ENCODE assay signal across 26 cellular contexts in the genomic region with DNA sequence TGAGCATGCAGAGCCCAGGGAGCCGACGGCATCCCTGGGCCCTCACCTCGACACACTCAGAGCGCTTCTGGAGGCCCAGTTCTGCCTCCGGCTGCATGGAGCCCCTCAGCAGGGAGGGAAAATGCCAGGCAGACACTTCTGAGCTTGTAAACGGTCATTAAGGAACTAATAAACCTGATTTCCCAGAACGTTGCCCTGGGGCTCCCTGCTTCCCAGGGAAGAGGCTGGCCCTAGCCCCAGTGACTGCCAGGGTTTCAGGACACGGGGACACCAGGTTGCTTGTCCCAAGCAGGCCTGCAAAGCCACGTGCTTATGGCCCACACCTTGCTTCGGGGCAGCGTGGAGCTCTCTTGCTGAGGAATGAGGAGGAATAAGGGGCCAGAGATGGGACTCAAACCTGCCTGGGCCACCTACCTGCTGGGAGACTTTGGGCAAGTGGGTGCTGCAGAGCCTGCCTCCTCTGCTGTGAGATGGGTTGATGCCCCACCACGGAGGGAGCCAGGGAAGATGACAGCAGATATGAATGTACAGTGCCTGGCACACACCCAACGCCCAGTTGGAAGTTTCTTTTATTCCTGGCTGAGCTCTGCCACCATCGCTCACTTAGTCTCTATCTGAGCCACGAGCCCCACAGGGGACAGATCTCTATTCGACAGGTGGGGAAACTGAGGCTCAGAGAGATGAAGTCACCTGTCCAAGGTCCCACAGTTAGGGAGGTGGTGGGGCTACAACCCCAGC. TPM values are rescaled to one million over a fixed set of nuclear protein-coding genes. Genes with fewer than 3 reads are reported as not detected.
A peak's percentile ranks its signal among the peaks of the same experiment; 100 is the strongest.
DNase-seq lines count a peak whose midpoint lies in the region; ATAC-seq and TF ChIP-seq lines count a peak whose summit lies in the region.
"Had no signal": no experiment of that assay in that cellular context is flagged by ENCODE, and none has a peak within 500 bp of the region (broad histone marks: within the 10 kb centered on the region; RNA-seq: fewer than 3 reads in every experiment).

No MANE protein-coding gene starts in this region.

- TF ChIP-seq EP300 in upper lobe of left lung (IDR thresholded peaks at IDR 0.05), result no peak

- TF ChIP-seq POLR2A in upper lobe of left lung (IDR thresholded peaks at IDR 0.05), result no peak

- intact Hi-C loops in left ventricle myocardium inferior (cut with micrococcal nuclease), result no loop called here
- intact Hi-C loops in cardiac septum (cut with DNase I), result loop anchor here (5.0 kb wide), 1 partner anchor 89 kb away; no protein-coding TSS in a partner anchor
- intact Hi-C loops in PC-3 (cut with micrococcal nuclease), result no loop called here

- H2AFZ ChIP-seq in SU-DHL-6 (ENCODE audit: low read depth, low read length, severe bottlenecking), result no peak overlapping the region
- H2AFZ ChIP-seq in mesenchymal stem cell (ENCODE audit: low read depth, low read length), result no peak overlapping the region
- no peak overlapping the region for H2AFZ ChIP-seq in PC-3 (ENCODE audit: low read length)

- peaks cover 32% of the 10 kb centered on the region for H3K79me2 ChIP-seq in SU-DHL-6 (ENCODE audit: insufficient read depth, low read length)
- H3K79me2 ChIP-seq in PC-3 (ENCODE audit: low read length), result peaks cover 48% of the 10 kb centered on the region

- H3K27me3 ChIP-seq in left ventricle myocardium inferior (ENCODE audit: low read depth) (no peaks in the 10 kb centered on the region), SU-DHL-6 (ENCODE audit: low read length) (no peaks in the 10 kb centered on the region), mesenchymal stem cell (ENCODE audit: control insufficient read depth in 1 of 2, insufficient read depth in 1 of 2, low read length in 2 of 2) (peaks cover 0 to 24% of the 10 kb centered on the region in 2 experiments), upper lobe of left lung (no peaks in the 10 kb centered on the region), PC-3 (ENCODE audit: low read length) (no peaks in the 10 kb centered on the region)
- H3K27me3 ChIP-seq: suprapubic skin had no signal

- H2AK5ac ChIP-seq in mesenchymal stem cell (ENCODE audit: low read length, severe bottlenecking), result peak overlapping the region; percentile 46

- no peak overlapping the region for H3K14ac ChIP-seq in mesenchymal stem cell (ENCODE audit: low read length in 2 of 2)

- no peak overlapping the region for H2BK5ac ChIP-seq in mesenchymal stem cell (ENCODE audit: low read depth, low read length, poor library complexity, severe bottlenecking)

- no peaks in the 10 kb centered on the region for H4K20me1 ChIP-seq in SU-DHL-6 (ENCODE audit: low read depth, low read length)
- peaks cover 7% of the 10 kb centered on the region; the same call in 1 of the 2 replicates for H4K20me1 ChIP-seq in PC-3 (ENCODE audit: low read length)

- no peak overlapping the region for H4K91ac ChIP-seq in mesenchymal stem cell (ENCODE audit: low read length)

- 77% methylated on average over 16 of the region's 16 CpGs for WGBS in mesenchymal stem cell
- 83 to 88% methylated on average over 11 to 14 of the region's 16 CpGs for WGBS in upper lobe of left lung, 2 donors

- H3K36me3 ChIP-seq in left ventricle myocardium inferior (no peaks in the 10 kb centered on the region), SU-DHL-6 (ENCODE audit: low read length) (no peaks in the 10 kb centered on the region), mesenchymal stem cell (ENCODE audit: control insufficient read depth in 1 of 2, insufficient read depth in 2 of 2, low read depth in 1 of 2, low read length in 2 of 2) (peaks cover 0 to 34% of the 10 kb centered on the region in 2 experiments), upper lobe of left lung (no peaks in the 10 kb centered on the region), PC-3 (ENCODE audit: low read depth, low read length) (no peaks in the 10 kb centered on the region)
- H3K36me3 ChIP-seq: prostate gland, suprapubic skin, WERI-Rb-1 had no signal

- no peak overlapping the region for H3K9ac ChIP-seq in SU-DHL-6 (ENCODE audit: low read length)
- H3K9ac ChIP-seq in mesenchymal stem cell (ENCODE audit: low read length), result no peak overlapping the region
- H3K9ac ChIP-seq in PC-3 (ENCODE audit: low read length), result no peak overlapping the region

- H2BK12ac ChIP-seq in mesenchymal stem cell (ENCODE audit: low read length in 2 of 2), result peak overlapping the region; percentile 7 to 55

- no peak overlapping the region for H4K8ac ChIP-seq in mesenchymal stem cell (ENCODE audit: low read length)

- no peak for DNase-seq in left ventricle myocardium inferior
- DNase-seq in cardiac septum (ENCODE audit: low spot score), result no peak
- DNase-seq in mesenchymal stem cell, result no peak
- DNase-seq in upper lobe of left lung, result no peak
- DNase-seq in GM03348 (ENCODE audit: low spot score), result no peak
- DNase-seq in PC-3, result no peak
- no peak for DNase-seq in activated naive CD4-positive, alpha-beta T cell treated with Interleukin-2 at 50 U/mL for 16 hours
- DNase-seq: DND-41; HFFc6; kidney glomerular epithelial cell; NCI-H187 treated with DMSO at 0.1 percent for 48 hours; NCI-H510A; nephron progenitor cell; SHP77 treated with DMSO at 0.1 percent for 48 hours; stimulated activated CD4-positive, alpha-beta T cell treated with anti-CD3 and anti-CD28 coated beads, Interleukin-4, amount 100 ng/mL, for 1 hour; T-helper 2 cell; WERI-Rb-1 had no signal

- peak overlapping the region; percentile 77 for H2BK15ac ChIP-seq in mesenchymal stem cell (ENCODE audit: low read depth, poor library complexity, severe bottlenecking)

- peaks cover 88% of the 10 kb centered on the region for H3K4me1 ChIP-seq in left ventricle myocardium inferior
- H3K4me1 ChIP-seq in mesenchymal stem cell (ENCODE audit: control insufficient read depth, insufficient read depth, low read depth, low read length), result peaks cover 87% of the 10 kb centered on the region
- H3K4me1 ChIP-seq in upper lobe of left lung, result peaks cover 75 to 93% (median 87%) of the 10 kb centered on the region in 4 donors
- peaks cover 39% of the 10 kb centered on the region for H3K4me1 ChIP-seq in PC-3 (ENCODE audit: insufficient read depth, low read length)

- peak overlapping the region; percentile 19 for H3K27ac ChIP-seq in left ventricle myocardium inferior (replicated peaks)
- peak overlapping the region; percentile 53 for H3K27ac ChIP-seq in SU-DHL-6 (ENCODE audit: low read depth, low read length)
- peak overlapping the region; percentile 25 for H3K27ac ChIP-seq in mesenchymal stem cell (ENCODE audit: low read length, poor library complexity, severe bottlenecking)
- H3K27ac ChIP-seq in upper lobe of left lung, result peak overlapping the region in 3 of 4 donors; percentile 20 to 91 (median 35)
- no peak overlapping the region for H3K27ac ChIP-seq in PC-3 (ENCODE audit: low read length)
- H3K27ac ChIP-seq: prostate gland, suprapubic skin, WERI-Rb-1 had no signal

- H3K9me2 ChIP-seq in SU-DHL-6 (replicated peaks; ENCODE audit: insufficient read depth, low read length), result no peaks in the 10 kb centered on the region
- no peaks in the 10 kb centered on the region for H3K9me2 ChIP-seq in PC-3 (replicated peaks; ENCODE audit: low read length)

- POLR2A ChIA-PET in PC-3 (lab: Charles Lee; ENCODE audit: unreplicated experiment), result interaction anchor here (0.6 kb wide), 1 partner anchor 22 kb away, joined by 9 read pairs; no protein-coding TSS in a partner anchor

- peaks cover 19% of the 10 kb centered on the region for H3K79me1 ChIP-seq in mesenchymal stem cell (replicated peaks; ENCODE audit: low read length, poor library complexity, severe bottlenecking)

- ATAC-seq in upper lobe of left lung (ENCODE audit: low FRiP score in 2 of 2), result no peak
- ATAC-seq in PC-3, result no peak

- H3K23ac ChIP-seq in mesenchymal stem cell (ENCODE audit: low read length in 2 of 2), result no peak overlapping the region

- TF ChIP-seq CTCF in left ventricle myocardium inferior (IDR thresholded peaks at IDR 0.05; ENCODE audit: borderline replicate concordance) (no peak), SU-DHL-6 (IDR thresholded peaks at IDR 0.05; ENCODE audit: insufficient read depth, low read length, poor library complexity, severe bottlenecking) (no peak), upper lobe of left lung (IDR thresholded peaks at IDR 0.05) (no peak), PC-3 (conservative IDR thresholded peaks at IDR 0.05; ENCODE audit: low read depth, low read length) (no peak)

- H2BK120ac ChIP-seq in mesenchymal stem cell (ENCODE audit: low read depth, low read length), result no peak overlapping the region

- H3K4me3 ChIP-seq in left ventricle myocardium inferior, result no peak overlapping the region
- H3K4me3 ChIP-seq in SU-DHL-6 (ENCODE audit: insufficient read depth, low read length, poor library complexity, severe bottlenecking), result no peak overlapping the region
- H3K4me3 ChIP-seq in mesenchymal stem cell (ENCODE audit: insufficient read depth in 1 of 2, low read depth in 1 of 2, low read length in 2 of 2), result no peak overlapping the region
- H3K4me3 ChIP-seq in upper lobe of left lung, result no peak overlapping the region
- H3K4me3 ChIP-seq in PC-3 (ENCODE audit: low read length), result no peak overlapping the region
- H3K4me3 ChIP-seq: prostate gland, skin epidermis, suprapubic skin had no signal

- CTCF ChIA-PET in PC-3 (lab: Charles Lee), result no interaction called here

- no peak overlapping the region for H3K4ac ChIP-seq in mesenchymal stem cell (ENCODE audit: low read depth in 1 of 2, low read length in 2 of 2)

- no TSS peak for BruUV-seq in PC-3 (replicated peaks; lab: Mats Ljungman, UMichigan)

- H3K18ac ChIP-seq in mesenchymal stem cell (ENCODE audit: low read depth in 1 of 2, low read length in 2 of 2), result peak overlapping the region in 1 of 2 experiments; percentile 68

- H3K4me2 ChIP-seq in SU-DHL-6 (ENCODE audit: low read depth, low read length, poor library complexity, severe bottlenecking), result no peak overlapping the region
- H3K4me2 ChIP-seq in mesenchymal stem cell (ENCODE audit: low read length, poor library complexity, severe bottlenecking), result no peak overlapping the region
- no peak overlapping the region for H3K4me2 ChIP-seq in PC-3 (ENCODE audit: low read length)

- H3K9me3 ChIP-seq in left ventricle myocardium inferior (replicated peaks) (no peaks in the 10 kb centered on the region), SU-DHL-6 (ENCODE audit: insufficient read depth, low read length) (no peaks in the 10 kb centered on the region), mesenchymal stem cell (ENCODE audit: control insufficient read depth, low read length) (no peaks in the 10 kb centered on the region), upper lobe of left lung (no peaks in the 10 kb centered on the region), PC-3 (ENCODE audit: low read length) (no peaks in the 10 kb centered on the region)
- H3K9me3 ChIP-seq: prostate gland, suprapubic skin had no signal

- H3F3A ChIP-seq in SU-DHL-6 (ENCODE audit: insufficient read depth) (peaks cover 30% of the 10 kb centered on the region), PC-3 (ENCODE audit: low read length, unreplicated experiment) (no peaks in the 10 kb centered on the region)

RNA-seq across cellular contexts. Expression of a gene that starts 5.4 kb away (rescaled TPM):
- 13.8 TPM for total RNA-seq in left ventricle myocardium inferior
- total RNA-seq in cardiac septum, result 11.5 TPM
- 19.9 TPM for polyA plus RNA-seq in mesenchymal stem cell (2013, experiment 1 of 2)
- polyA plus RNA-seq in mesenchymal stem cell (2013, experiment 2 of 2), result 18.4 TPM
- 100 to 1,000 TPM in 2 of 6 donors, 10 to 100 TPM in 4; 34.3 to 137 (median 47.6) TPM for total RNA-seq in upper lobe of left lung
- 52.3 and 74.8 TPM in 2 replicates for total RNA-seq in PC-3 (2014; rRNA removed)

RNA-seq across cellular contexts. Expression of a gene that starts 28.4 kb away (rescaled TPM):
- total RNA-seq in left ventricle myocardium inferior (not detected), cardiac septum (not detected), upper lobe of left lung (not detected), PC-3 (2014; rRNA removed) (not detected in 2 replicates)
- polyA plus RNA-seq in mesenchymal stem cell (2013, experiment 1 of 2), result 0.03 TPM
- 0.01 TPM for polyA plus RNA-seq in mesenchymal stem cell (2013, experiment 2 of 2)
- total RNA-seq: activated T-helper 17 cell treated with anti-CD3 and anti-CD28 coated beads, Interleukin-2, amount 50 U/mL, for 72 hours; dermis microvascular lymphatic vessel endothelial cell; epithelial cell of proximal tubule; frontal cortex; prostate gland; suprapubic skin had no signal
- polyA plus RNA-seq: AG04450 had no signal

RNA-seq across cellular contexts. Expression of a gene that starts 41.7 kb away (rescaled TPM):
- total RNA-seq in left ventricle myocardium inferior (24.1 TPM), cardiac septum (17.6 TPM), upper lobe of left lung (10 to 100 TPM in 5 of 6 donors, 1 to 10 TPM in 1; 6.4 to 33.9 (median 16.6) TPM), PC-3 (2014; rRNA removed) (0.40 and 0.62 TPM in 2 replicates)
- polyA plus RNA-seq in mesenchymal stem cell (2013, experiment 1 of 2), result 313 TPM
- 315 TPM for polyA plus RNA-seq in mesenchymal stem cell (2013, experiment 2 of 2)
- total RNA-seq: activated T-helper 17 cell treated with anti-CD3 and anti-CD28 coated beads, Interleukin-2, amount 50 U/mL, for 72 hours had no signal

RNA-seq across cellular contexts. Expression of a gene that starts 42.9 kb away (rescaled TPM):
- total RNA-seq in left ventricle myocardium inferior (35.7 TPM), cardiac septum (31.1 TPM), upper lobe of left lung (10 to 100 TPM; 20.5 to 55.5 (median 27.7) TPM), PC-3 (2014; rRNA removed) (64.7 and 77.3 TPM in 2 replicates)
- polyA plus RNA-seq in mesenchymal stem cell (2013, experiment 1 of 2), result 7.8 TPM
- polyA plus RNA-seq in mesenchymal stem cell (2013, experiment 2 of 2), result 6.8 TPM

RNA-seq across cellular contexts. Expression of a gene that starts 44.0 kb away (rescaled TPM):
- total RNA-seq in left ventricle myocardium inferior (3.9 TPM), cardiac septum (2.7 TPM), upper lobe of left lung (10 to 100 TPM in 1 of 6 donors, 1 to 10 TPM in 4, not detected in 1; 3.0 to 13.9 (median 7.2) TPM), PC-3 (2014; rRNA removed) (0.86 and 2.5 TPM in 2 replicates)
- 13.5 TPM for polyA plus RNA-seq in mesenchymal stem cell (2013, experiment 1 of 2)
- polyA plus RNA-seq in mesenchymal stem cell (2013, experiment 2 of 2), result 14.0 TPM
- total RNA-seq: activated T-helper 17 cell treated with anti-CD3 and anti-CD28 coated beads, Interleukin-2, amount 50 U/mL, for 72 hours; HFFc6 had no signal
